In genomic region chr3:24379936-24380335, GRCh38 we compare ENCODE assay signal across 26 cellular contexts.
"Had no signal": no experiment of that assay in that cellular context is flagged by ENCODE, and none has a peak within 500 bp of the region (broad histone marks: within the 10 kb centered on the region; RNA-seq: fewer than 3 reads in every experiment).

No MANE protein-coding gene starts in this region.

- H3K36me3 ChIP-seq: esophagus squamous epithelium, heart right ventricle, right lobe of liver, thoracic aorta, tibial nerve, upper lobe of right lung, uterus had no signal

- H3K4me3 ChIP-seq: dorsolateral prefrontal cortex, esophagus squamous epithelium, heart right ventricle, right lobe of liver, thoracic aorta, tibial nerve, upper lobe of right lung, uterus had no signal

- H3K4me1 ChIP-seq: tibial nerve, uterus had no signal

- H3K27me3 ChIP-seq: dorsolateral prefrontal cortex, esophagus squamous epithelium, heart right ventricle, right lobe of liver, tibial nerve, upper lobe of right lung, uterus had no signal

- H3K9me3 ChIP-seq: esophagus squamous epithelium, heart right ventricle, right lobe of liver, thoracic aorta, tibial nerve, upper lobe of right lung, uterus had no signal

- ATAC-seq: heart right ventricle; naive thymus-derived CD4-positive, alpha-beta T cell; stimulated activated naive B cell treated with anti-CD40 and anti-IgM and Interleukin-4, amounts not matched to agents 10 μg/mL and 1 μg/mL and 100 μg/mL, for 72 hours; upper lobe of right lung had no signal

- H3K27ac ChIP-seq: dorsolateral prefrontal cortex, epithelial cell of prostate, esophagus squamous epithelium, heart right ventricle, right lobe of liver, tibial nerve, upper lobe of right lung had no signal

- FAIRE-seq: colon, keratinocyte, small intestine had no signal

- DNase-seq: dorsolateral prefrontal cortex; effector CD4-positive, alpha-beta T cell; esophagus squamous epithelium; foreskin melanocyte; glutamatergic neuron; heart right ventricle; hypothalamus; immature natural killer cell; mesendoderm; midbrain; naive thymus-derived CD4-positive, alpha-beta T cell; nephron progenitor cell; nucleus accumbens; posterior cingulate gyrus; right lobe of liver; small intestine; stimulated activated CD4-positive, alpha-beta T cell treated with anti-CD3 and anti-CD28 coated beads, Interleukin-15, amount 100 ng/mL, for 24 hours; stimulated activated CD4-positive, alpha-beta T cell treated with anti-CD3 and anti-CD28 coated beads, Interleukin-2, amount 100 ng/mL, for 48 hours; stimulated activated naive B cell treated with anti-CD40 and anti-IgM and Interleukin-4, amounts not matched to agents 10 μg/mL and 1 μg/mL and 100 μg/mL, for 72 hours; upper lobe of right lung; uterus had no signal
